Comparison of ENCODE assay signal across 8 cellular contexts in the genomic region with DNA sequence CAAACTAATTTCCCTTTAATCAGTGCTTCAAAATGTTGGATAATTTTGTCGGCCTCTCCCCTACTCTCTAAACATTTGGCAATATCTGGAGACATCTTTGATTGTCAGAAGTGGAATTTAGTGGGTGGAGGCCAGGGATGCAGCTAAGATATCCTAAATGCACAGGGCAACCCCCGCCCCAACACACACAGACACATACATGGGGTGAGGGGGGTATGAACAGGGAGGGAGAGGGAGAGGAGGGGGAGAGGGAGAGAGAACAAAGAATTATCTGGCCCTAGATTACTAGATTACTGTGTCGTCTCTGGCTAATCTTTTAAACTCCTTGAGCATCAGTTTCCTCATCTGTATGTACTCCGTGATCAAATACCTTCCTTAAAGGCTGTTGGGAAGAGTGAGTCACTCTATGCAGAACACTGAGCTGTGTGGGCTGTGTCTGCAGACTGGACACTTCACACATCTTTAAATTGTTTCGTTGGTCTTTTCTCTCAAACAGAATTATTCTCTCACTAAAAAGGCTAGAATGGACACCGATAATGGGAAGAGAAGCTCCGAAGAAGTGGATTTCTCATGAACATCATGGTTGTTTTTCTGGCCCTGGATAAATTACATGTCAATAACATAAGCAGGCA. TPM values are rescaled to one million over a fixed set of nuclear protein-coding genes. Genes with fewer than 3 reads are reported as not detected.
DNase-seq lines count a peak whose midpoint lies in the region; ATAC-seq and TF ChIP-seq lines count a peak whose summit lies in the region.

No MANE protein-coding gene starts in this region.

- no peaks in the 10 kb centered on the region for H3K9me2 ChIP-seq in Karpas-422 (replicated peaks; ENCODE audit: insufficient read depth, low read length)

- no peak overlapping the region for H3K4me2 ChIP-seq in Karpas-422 (ENCODE audit: low read depth, low read length, poor library complexity, severe bottlenecking)

- H3K4me3 ChIP-seq in fibroblast of villous mesenchyme (ENCODE audit: low read depth, low read length) (peak overlapping the region; percentile 85), Karpas-422 (ENCODE audit: low read length) (no peak overlapping the region)

- H3K9me3 ChIP-seq in Karpas-422 (ENCODE audit: low read length) = no peaks in the 10 kb centered on the region

- POLR2A ChIA-PET in activated B cell treated with CpG ODN at 0.5 μM for 24 hours (lab: Charles Lee) = interaction anchor here (0.6 kb wide), 1 partner anchor 407 kb away, joined by 3 read pairs; no protein-coding TSS in a partner anchor

- H3K9me3 Mint-ChIP-seq in HFFc6 (no peaks in the 10 kb centered on the region), activated B cell treated with CpG ODN at 0.5 μM for 24 hours (no peaks in the 10 kb centered on the region)
- H3K9me3 Mint-ChIP-seq in stimulated activated effector memory CD8-positive, alpha-beta T cell treated with anti-CD3 and anti-CD28 coated beads, Interleukin-12 subunit alpha, Interleukin-12 subunit beta, amount 100 ng/mL, for 72 hours = no peaks in the 10 kb centered on the region

- TF ChIP-seq CTCF in HFFc6 (IDR thresholded peaks at IDR 0.05) (no peak), activated B cell treated with CpG ODN at 0.5 μM for 24 hours (IDR thresholded peaks at IDR 0.05) (no peak), fibroblast of villous mesenchyme (IDR thresholded peaks at IDR 0.05; ENCODE audit: insufficient read depth, low read depth, low read length) (no peak)

- peak; percentile 65 for DNase-seq in HFFc6
- no peak for DNase-seq in activated B cell treated with CpG ODN at 0.5 μM for 24 hours
- peak; percentile 79 for DNase-seq in fibroblast of villous mesenchyme (ENCODE audit: low read depth)
- no peak for DNase-seq in stimulated activated effector memory CD8-positive, alpha-beta T cell treated with anti-CD3 and anti-CD28 coated beads, Interleukin-12 subunit alpha, Interleukin-12 subunit beta, amount 100 ng/mL, for 72 hours (ENCODE audit: low spot score in 2 of 2)
- DNase-seq in NCI-H2029 (lab: John Stamatoyannopoulos, UW) = no peak
- DNase-seq in NCI-H2196 (lab: John Stamatoyannopoulos, UW; ENCODE audit: unreplicated experiment) = no peak
- no peak for DNase-seq in Karpas-422

- no peak overlapping the region for H3K27ac ChIP-seq in Karpas-422 (ENCODE audit: low read length)

- peak overlapping the region; percentile 90 for H3K4me3 Mint-ChIP-seq in HFFc6
- no peak overlapping the region for H3K4me3 Mint-ChIP-seq in activated B cell treated with CpG ODN at 0.5 μM for 24 hours
- peak overlapping the region; percentile 90 for H3K4me3 Mint-ChIP-seq in stimulated activated effector memory CD8-positive, alpha-beta T cell treated with anti-CD3 and anti-CD28 coated beads, Interleukin-12 subunit alpha, Interleukin-12 subunit beta, amount 100 ng/mL, for 72 hours

- no peaks in the 10 kb centered on the region for H4K20me1 ChIP-seq in Karpas-422 (ENCODE audit: insufficient read depth, low read depth, low read length)

- CTCF ChIA-PET in activated B cell treated with CpG ODN at 0.5 μM for 24 hours (lab: Charles Lee) = interaction anchor here (0.9 kb wide), 1 partner anchor 725 kb away, joined by 4 read pairs; no protein-coding TSS in a partner anchor

- no peak overlapping the region for H2AFZ ChIP-seq in Karpas-422 (ENCODE audit: low read length)

- peaks cover 14% of the 10 kb centered on the region; the same call in 1 of the 2 replicates for H3K36me3 Mint-ChIP-seq in HFFc6 (ENCODE audit: low read depth)
- peaks cover 28% of the 10 kb centered on the region for H3K36me3 Mint-ChIP-seq in activated B cell treated with CpG ODN at 0.5 μM for 24 hours (ENCODE audit: low read depth)
- H3K36me3 Mint-ChIP-seq in stimulated activated effector memory CD8-positive, alpha-beta T cell treated with anti-CD3 and anti-CD28 coated beads, Interleukin-12 subunit alpha, Interleukin-12 subunit beta, amount 100 ng/mL, for 72 hours = peaks cover 84% of the 10 kb centered on the region

- H3K79me2 ChIP-seq in Karpas-422 (ENCODE audit: low read length) = no peaks in the 10 kb centered on the region

- no peak overlapping the region for H3K9ac ChIP-seq in Karpas-422 (ENCODE audit: low read length)

- no peak for ATAC-seq in activated B cell treated with CpG ODN at 0.5 μM for 24 hours (ENCODE audit: low read depth)
- no peak for ATAC-seq in stimulated activated effector memory CD8-positive, alpha-beta T cell treated with anti-CD3 and anti-CD28 coated beads, Interleukin-12 subunit alpha, Interleukin-12 subunit beta, amount 100 ng/mL, for 72 hours
- no peak for ATAC-seq in HG03097 (IDR thresholded peaks at IDR 0.05; ENCODE audit: low FRiP score, unreplicated experiment)

- H3K27me3 Mint-ChIP-seq in HFFc6 (ENCODE audit: insufficient read depth) (no peaks in the 10 kb centered on the region; the same call in 1 of the 2 replicates), activated B cell treated with CpG ODN at 0.5 μM for 24 hours (no peaks in the 10 kb centered on the region)

- peaks cover 14% of the 10 kb centered on the region for H3K4me1 ChIP-seq in Karpas-422 (ENCODE audit: low read length)

- H3K27ac Mint-ChIP-seq in HFFc6 = peak overlapping the region; percentile 93
- H3K27ac Mint-ChIP-seq in activated B cell treated with CpG ODN at 0.5 μM for 24 hours = peak overlapping the region; percentile 90
- H3K27ac Mint-ChIP-seq in stimulated activated effector memory CD8-positive, alpha-beta T cell treated with anti-CD3 and anti-CD28 coated beads, Interleukin-12 subunit alpha, Interleukin-12 subunit beta, amount 100 ng/mL, for 72 hours = peak overlapping the region; percentile 95

- no peaks in the 10 kb centered on the region for H3K27me3 ChIP-seq in Karpas-422 (ENCODE audit: low read length)

- peaks cover 41% of the 10 kb centered on the region for H3K4me1 Mint-ChIP-seq in HFFc6 (ENCODE audit: low read depth)
- H3K4me1 Mint-ChIP-seq in activated B cell treated with CpG ODN at 0.5 μM for 24 hours = peaks cover 54% of the 10 kb centered on the region
- peaks cover 76% of the 10 kb centered on the region for H3K4me1 Mint-ChIP-seq in stimulated activated effector memory CD8-positive, alpha-beta T cell treated with anti-CD3 and anti-CD28 coated beads, Interleukin-12 subunit alpha, Interleukin-12 subunit beta, amount 100 ng/mL, for 72 hours

- intact Hi-C loops in activated B cell treated with CpG ODN at 0.5 μM for 24 hours (cut with micrococcal nuclease) = loop anchor here (1.0 to 10.0 kb wide), 7 partner anchors 53 to 1058 kb away; a partner anchor contains a TSS

- no peaks in the 10 kb centered on the region for H3K36me3 ChIP-seq in Karpas-422 (ENCODE audit: insufficient read depth, low read length)

RNA-seq across cellular contexts. Expression of a gene that starts 2.9 kb away (rescaled TPM):
- 10 to 100 TPM; 24.6 to 33.4 (median 26.0) TPM for total RNA-seq in HFFc6 (2021; fragmentation: NEBNext Ultra II Directional; extraction: Animal tissue kit (Norgen Biotek cat#: 25700))
- total RNA-seq in activated B cell treated with CpG ODN at 0.5 μM for 24 hours (39.6 and 48.3 TPM in 2 replicates), fibroblast of villous mesenchyme (49.3 and 53.5 TPM in 2 replicates)
- total RNA-seq in Karpas-422 (2014; rRNA removed; shearing (Covaris generic); ENCODE audit: low replicate concordance) = 2.0 and 4.5 TPM in 2 replicates

RNA-seq across cellular contexts. Expression of a gene that starts 52.9 kb away (rescaled TPM):
- 10 to 100 TPM; 38.1 to 53.8 (median 43.0) TPM for total RNA-seq in HFFc6 (2021; fragmentation: NEBNext Ultra II Directional; extraction: Animal tissue kit (Norgen Biotek cat#: 25700))
- total RNA-seq in activated B cell treated with CpG ODN at 0.5 μM for 24 hours = 50.8 and 59.7 TPM in 2 replicates
- 39.0 and 51.0 TPM in 2 replicates for total RNA-seq in fibroblast of villous mesenchyme
- 39.5 and 78.2 TPM in 2 replicates for total RNA-seq in Karpas-422 (2014; rRNA removed; shearing (Covaris generic); ENCODE audit: low replicate concordance)

Comparison
In these comparisons a context has a peak if more than half of its experiments do, and no peak if none do; other contexts are left out.
1. DNase-seq: peak in HFFc6 (single experiment) and fibroblast of villous mesenchyme (single experiment); none in activated B cell treated with CpG ODN at 0.5 μM for 24 hours (single experiment), stimulated activated effector memory CD8-positive, alpha-beta T cell treated with anti-CD3 and anti-CD28 coated beads, Interleukin-12 subunit alpha, Interleukin-12 subunit beta, amount 100 ng/mL, for 72 hours (0 of 2), NCI-H2029 (single experiment), NCI-H2196 (single experiment) and Karpas-422 (single experiment).
2. Peak in every context shown above with its lines, with median percentiles within 50 percentile points of each other: H3K27ac Mint-ChIP-seq.